In genomic region chr19:49950956-49951526, GRCh38 we compare ENCODE assay signal across 19 cellular contexts. TPM values are rescaled to one million over a fixed set of nuclear protein-coding genes. Genes with fewer than 3 reads are reported as not detected.
DNase-seq lines count a peak whose midpoint lies in the region; ATAC-seq and TF ChIP-seq lines count a peak whose summit lies in the region.
"Had no signal": no experiment of that assay in that cellular context is flagged by ENCODE, and none has a peak within 500 bp of the region (broad histone marks: within the 10 kb centered on the region; RNA-seq: fewer than 3 reads in every experiment).

No MANE protein-coding gene starts in this region.

- no peak overlapping the region for H2BK12ac ChIP-seq in neuronal stem cell (ENCODE audit: low read length)

- no peak overlapping the region for H2BK120ac ChIP-seq in neuronal stem cell (ENCODE audit: low read depth, low read length)

- H3K27ac Mint-ChIP-seq in mesothelial cell of epicardium, result peak overlapping the region; percentile 75
- H3K27ac Mint-ChIP-seq: B cell; CD8-positive, alpha-beta T cell had no signal

- peak overlapping the region; percentile 20 for H4K91ac ChIP-seq in neuronal stem cell (ENCODE audit: low read depth, low read length, poor library complexity)

- H2AFZ ChIP-seq in OCI-LY3 (ENCODE audit: low read depth, low read length), result no peak overlapping the region
- H2AFZ ChIP-seq in neuronal stem cell (ENCODE audit: low read length), result no peak overlapping the region
- H2AFZ ChIP-seq: GM23248 had no signal

- ATAC-seq in HG03280 (IDR thresholded peaks at IDR 0.05; ENCODE audit: unreplicated experiment), result no peak
- ATAC-seq: CD8-positive, alpha-beta T cell; GM12878; HCT116 had no signal

- H3K4me3 ChIP-seq in BLaER1 (no peak overlapping the region), OCI-LY3 (ENCODE audit: low read length) (no peak overlapping the region), neuronal stem cell (ENCODE audit: low read length in 2 of 2) (peak overlapping the region in 1 of 2 donors; percentile 30)
- H3K4me3 ChIP-seq: GM12878, GM23248 had no signal

- H3K4me3 Mint-ChIP-seq in mesothelial cell of epicardium, result no peak overlapping the region
- H3K4me3 Mint-ChIP-seq: B cell; CD8-positive, alpha-beta T cell had no signal

- TF ChIP-seq CTCF in OCI-LY3 (IDR thresholded peaks at IDR 0.05; ENCODE audit: low read depth, low read length), result no peak
- TF ChIP-seq CTCF in mesothelial cell of epicardium (IDR thresholded peaks at IDR 0.05; ENCODE audit: unreplicated experiment), result no peak

- no peak overlapping the region for H3K4ac ChIP-seq in neuronal stem cell (ENCODE audit: low read length)

- DNase-seq in mesothelial cell of epicardium (ENCODE audit: low spot score in 2 of 2, unreplicated experiment in 2 of 2), result no peak
- no peak for DNase-seq in neuronal stem cell (ENCODE audit: low spot score)
- no peak for DNase-seq in COLO668 (lab: John Stamatoyannopoulos, UW; ENCODE audit: unreplicated experiment)
- DNase-seq in NCI-H187 (lab: John Stamatoyannopoulos, UW), result no peak
- no peak for DNase-seq in KBM-7
- DNase-seq: CD8-positive, alpha-beta T cell; DMS 273 treated with DMSO at 0.1 percent for 48 hours; DMS79; IMR-90 had no signal

- no peak overlapping the region for H2BK15ac ChIP-seq in neuronal stem cell (ENCODE audit: low read length)

- peaks cover 34% of the 10 kb centered on the region for H3K4me1 ChIP-seq in BLaER1
- H3K4me1 ChIP-seq in OCI-LY3 (ENCODE audit: low read length), result peaks cover 42% of the 10 kb centered on the region
- peaks cover 0 to 10% of the 10 kb centered on the region in 2 donors for H3K4me1 ChIP-seq in neuronal stem cell (ENCODE audit: control insufficient read depth in 2 of 2, insufficient read depth in 1 of 2, low read depth in 1 of 2, low read length in 2 of 2)

- no peak overlapping the region for H3K23ac ChIP-seq in neuronal stem cell (ENCODE audit: low read depth, low read length, poor library complexity)

- H3K36me3 Mint-ChIP-seq in mesothelial cell of epicardium, result no peaks in the 10 kb centered on the region
- H3K36me3 Mint-ChIP-seq: CD14-positive monocyte; CD8-positive, alpha-beta T cell had no signal

- H3K14ac ChIP-seq in neuronal stem cell (ENCODE audit: low read length), result no peak overlapping the region

- in situ Hi-C loops in KBM-7 (cut with MboI; ENCODE audit: low pct_unique_long_range_greater_than_20kb, low sequenced_read_pairs), result no loop called here

- no peaks in the 10 kb centered on the region for H4K20me1 ChIP-seq in BLaER1
- H4K20me1 ChIP-seq in OCI-LY3 (ENCODE audit: insufficient read depth, low read length), result peaks cover 3% of the 10 kb centered on the region; the same call in 1 of the 2 replicates

- no peaks in the 10 kb centered on the region for H3K36me3 ChIP-seq in BLaER1
- no peaks in the 10 kb centered on the region for H3K36me3 ChIP-seq in OCI-LY3 (replicated peaks; ENCODE audit: low read depth, low read length)
- H3K36me3 ChIP-seq in neuronal stem cell (replicated peaks in 1 of 2; ENCODE audit: control insufficient read depth in 2 of 2, insufficient read depth in 2 of 2, low read length in 2 of 2), result no peaks in the 10 kb centered on the region

- WGBS in neuronal stem cell (ENCODE audit: extremely low coverage in 2 of 2, insufficient read length in 2 of 2, insufficient replicate concordance in 1 of 2), 2 donors, result no CpG with 5 or more reads among the region's 13 CpGs

- H3K79me2 ChIP-seq in OCI-LY3 (ENCODE audit: low read length), result no peaks in the 10 kb centered on the region

- H3K9me3 ChIP-seq in BLaER1 (peaks cover 17% of the 10 kb centered on the region), OCI-LY3 (ENCODE audit: insufficient read depth, low read length) (no peaks in the 10 kb centered on the region), neuronal stem cell (replicated peaks in 1 of 2; ENCODE audit: control insufficient read depth in 2 of 2, insufficient read depth in 1 of 2, low read depth in 1 of 2, low read length in 2 of 2) (peaks cover 3 to 4% of the 10 kb centered on the region in 2 donors)

- H3K27ac ChIP-seq in BLaER1 (no peak overlapping the region), OCI-LY3 (ENCODE audit: low read length) (no peak overlapping the region), neuronal stem cell (replicated peaks; ENCODE audit: low read length) (no peak overlapping the region)
- H3K27ac ChIP-seq: GM23248 had no signal

- H3K27me3 ChIP-seq in BLaER1 (no peaks in the 10 kb centered on the region), OCI-LY3 (ENCODE audit: low read depth, low read length) (peaks cover 77% of the 10 kb centered on the region), neuronal stem cell (ENCODE audit: control insufficient read depth in 3 of 3, insufficient read depth in 3 of 3, low read depth in 1 of 3, low read length in 3 of 3) (no peaks in the 10 kb centered on the region)

- no peaks in the 10 kb centered on the region for H3K79me1 ChIP-seq in neuronal stem cell (ENCODE audit: low read depth, low read length)

- no peaks in the 10 kb centered on the region for H3K9me3 Mint-ChIP-seq in mesothelial cell of epicardium
- H3K9me3 Mint-ChIP-seq: CD8-positive, alpha-beta T cell had no signal

- peaks cover 46% of the 10 kb centered on the region for H3K4me1 Mint-ChIP-seq in mesothelial cell of epicardium

- peaks cover 2% of the 10 kb centered on the region for H3K27me3 Mint-ChIP-seq in mesothelial cell of epicardium (ENCODE audit: low read depth)

- peak overlapping the region; percentile 17 for H3K4me2 ChIP-seq in BLaER1
- H3K4me2 ChIP-seq in OCI-LY3 (ENCODE audit: low read length), result peak overlapping the region; percentile 6; the same call in 1 of the 2 replicates
- H3K4me2 ChIP-seq in neuronal stem cell (ENCODE audit: insufficient read depth, low read length, poor library complexity, severe bottlenecking), result no peak overlapping the region

- H3K9ac ChIP-seq in BLaER1 (no peak overlapping the region), OCI-LY3 (ENCODE audit: low read length) (no peak overlapping the region), neuronal stem cell (ENCODE audit: low read depth, low read length, poor library complexity) (no peak overlapping the region)
- H3K9ac ChIP-seq: GM23248 had no signal

- no peak overlapping the region for H4K8ac ChIP-seq in neuronal stem cell (ENCODE audit: low read depth, low read length)

- H2AK5ac ChIP-seq in neuronal stem cell (ENCODE audit: low read depth, low read length), result peak overlapping the region; percentile 13

- H2BK5ac ChIP-seq in neuronal stem cell (ENCODE audit: low read length), result no peak overlapping the region

- H3K18ac ChIP-seq in neuronal stem cell (ENCODE audit: low read length), result no peak overlapping the region

RNA-seq across cellular contexts. Expression of gene SIGLEC11, which starts 9.9 kb away (rescaled TPM):
- total RNA-seq in mesothelial cell of epicardium, result 0.62 to 2.8 TPM (median 1.7 TPM) in 3 replicates
- not detected for polyA plus RNA-seq in neuronal stem cell (2013, experiment 1 of 2)
- not detected for polyA plus RNA-seq in neuronal stem cell (2013, experiment 2 of 2)
- total RNA-seq: A172; B cell; CD8-positive, alpha-beta T cell; G401; GM12878; GM23248; IMR-90 had no signal
- polyA plus RNA-seq: GM12878, GM23248, IMR-90 had no signal

RNA-seq across cellular contexts. Expression of gene NUP62, which starts 21.7 kb away (rescaled TPM):
- total RNA-seq in mesothelial cell of epicardium, result 67.6 to 78.9 TPM (median 71.8 TPM) in 3 replicates
- 69.0 TPM for polyA plus RNA-seq in neuronal stem cell (2013, experiment 1 of 2)
- 72.2 TPM for polyA plus RNA-seq in neuronal stem cell (2013, experiment 2 of 2)

RNA-seq across cellular contexts. Expression of gene ATF5, which starts 22.0 kb away (rescaled TPM):
- 21.7 to 22.7 TPM (median 22.1 TPM) in 3 replicates for total RNA-seq in mesothelial cell of epicardium
- polyA plus RNA-seq in neuronal stem cell (2013, experiment 1 of 2), result 7.5 TPM
- polyA plus RNA-seq in neuronal stem cell (2013, experiment 2 of 2), result 7.7 TPM

RNA-seq across cellular contexts. Expression of gene IL4I1, which starts 54.4 kb away (rescaled TPM):
- 1.3 to 1.7 TPM (median 1.6 TPM) in 3 replicates for total RNA-seq in mesothelial cell of epicardium
- polyA plus RNA-seq in neuronal stem cell (2013, experiment 1 of 2), result 0.28 TPM
- 0.26 TPM for polyA plus RNA-seq in neuronal stem cell (2013, experiment 2 of 2)
- total RNA-seq: GM23248 had no signal
